ENCODE assay signal across 21 cellular contexts in the genomic region with DNA sequence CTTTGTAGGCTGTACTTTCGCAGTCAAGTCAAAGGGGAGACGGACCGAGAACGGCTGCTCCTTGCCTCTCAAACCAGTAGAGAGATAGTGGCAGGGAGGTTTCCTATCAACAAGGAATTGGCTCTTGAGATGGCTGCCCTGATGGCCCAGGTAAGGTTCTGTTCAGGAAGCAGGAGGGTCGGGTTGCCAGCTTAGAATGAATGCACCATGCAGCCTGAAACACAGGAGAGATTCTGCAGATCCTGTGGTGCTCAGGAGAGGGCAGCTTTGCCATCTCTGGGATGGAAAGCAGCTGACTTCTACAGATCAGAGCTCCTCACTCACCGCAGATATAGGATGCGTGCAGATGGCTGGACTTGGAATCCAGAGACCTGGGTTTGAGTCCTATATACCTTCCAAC. TPM values are rescaled to one million over a fixed set of nuclear protein-coding genes. Genes with fewer than 3 reads are reported as not detected.
DNase-seq lines count a peak whose midpoint lies in the region; ATAC-seq and TF ChIP-seq lines count a peak whose summit lies in the region.
"Had no signal": no experiment of that assay in that cellular context is flagged by ENCODE, and none has a peak within 500 bp of the region (broad histone marks: within the 10 kb centered on the region; RNA-seq: fewer than 3 reads in every experiment).

No MANE protein-coding gene starts in this region.

- no peak for TF ChIP-seq EP300 in neural cell (conservative IDR thresholded peaks at IDR 0.05; ENCODE audit: poor library complexity, severe bottlenecking)

- H3K9me3 ChIP-seq in BE2C (no peaks in the 10 kb centered on the region), neural cell (ENCODE audit: low read length) (no peaks in the 10 kb centered on the region), aorta (ENCODE audit: control insufficient read depth, low read length) (no peaks in the 10 kb centered on the region)
- H3K9me3 ChIP-seq: MG63, SJCRH30 had no signal

- H3K79me2 ChIP-seq in neural cell (replicated peaks; ENCODE audit: insufficient read depth, low read length), result no peaks in the 10 kb centered on the region

- ATAC-seq in WTC11 (peak; percentile 23), aorta (ENCODE audit: low FRiP score) (no peak), HG02623 (IDR thresholded peaks at IDR 0.05; ENCODE audit: unreplicated experiment) (no peak)

- POLR2A ChIA-PET in WTC11 (lab: Charles Lee), result no interaction called here

- H3K36me3 Mint-ChIP-seq in WTC11, result peaks cover 29% of the 10 kb centered on the region
- H3K36me3 Mint-ChIP-seq in activated T-helper 2 cell treated with anti-CD3 and anti-CD28 coated beads, Interferon-gamma antibody, Interleukin-2, Interleukin-4, amounts not matched to agents 10 μg/mL and 5 μg/mL and 100 μg/mL, durations not matched to agents 14 hours and 24 hours and 36 hours (ENCODE audit: low read depth), result no peaks in the 10 kb centered on the region
- H3K36me3 Mint-ChIP-seq: IgD-negative memory B cell had no signal

- H3K4me3 ChIP-seq in BE2C (ENCODE audit: low read depth, low read length) (no peak overlapping the region), LNCaP clone FGC (ENCODE audit: low read depth, low read length) (no peak overlapping the region), neural cell (ENCODE audit: low read length) (no peak overlapping the region), aorta (ENCODE audit: low read length in 2 of 2) (no peak overlapping the region)
- H3K4me3 ChIP-seq: MG63, PC-9, SJCRH30 had no signal

- H4K20me1 ChIP-seq in neural cell (ENCODE audit: insufficient read depth), result no peaks in the 10 kb centered on the region

- TF ChIP-seq RAD21 in neural cell (conservative IDR thresholded peaks at IDR 0.05), result no peak

- WGBS in aorta, 2 donors, result 83 to 85% methylated on average over 7 of the region's 7 CpGs

- H3K36me3 ChIP-seq in BE2C, result no peaks in the 10 kb centered on the region
- H3K36me3 ChIP-seq in neural cell (ENCODE audit: insufficient read depth, low read length), result no peaks in the 10 kb centered on the region
- H3K36me3 ChIP-seq in aorta (ENCODE audit: control insufficient read depth in 1 of 2, insufficient read depth in 2 of 2, low read length in 1 of 2), result peaks cover 0 to 2% of the 10 kb centered on the region in 2 donors
- H3K36me3 ChIP-seq: MG63, SJCRH30 had no signal

- no peaks in the 10 kb centered on the region for H3K27me3 Mint-ChIP-seq in WTC11 (ENCODE audit: low read depth)
- H3K27me3 Mint-ChIP-seq in activated T-helper 2 cell treated with anti-CD3 and anti-CD28 coated beads, Interferon-gamma antibody, Interleukin-2, Interleukin-4, amounts not matched to agents 10 μg/mL and 5 μg/mL and 100 μg/mL, durations not matched to agents 14 hours and 24 hours and 36 hours (ENCODE audit: low read depth), result no peaks in the 10 kb centered on the region
- H3K27me3 Mint-ChIP-seq: IgD-negative memory B cell had no signal

- H3K4me1 ChIP-seq in BE2C (no peaks in the 10 kb centered on the region), aorta (ENCODE audit: control insufficient read depth in 1 of 2, insufficient read depth in 2 of 2, low read length in 2 of 2) (no peaks in the 10 kb centered on the region)

- H3K27me3 ChIP-seq in BE2C (no peaks in the 10 kb centered on the region), neural cell (ENCODE audit: insufficient read depth, low read depth, low read length) (no peaks in the 10 kb centered on the region), aorta (ENCODE audit: control insufficient read depth in 1 of 2, insufficient read depth in 2 of 2, low read length in 1 of 2) (no peaks in the 10 kb centered on the region)
- H3K27me3 ChIP-seq: MG63, SJCRH30 had no signal

- no peak overlapping the region for H3K9ac ChIP-seq in neural cell (ENCODE audit: low read length)

- H3K4me1 Mint-ChIP-seq in WTC11, result no peaks in the 10 kb centered on the region
- peaks cover 3% of the 10 kb centered on the region for H3K4me1 Mint-ChIP-seq in activated T-helper 2 cell treated with anti-CD3 and anti-CD28 coated beads, Interferon-gamma antibody, Interleukin-2, Interleukin-4, amounts not matched to agents 10 μg/mL and 5 μg/mL and 100 μg/mL, durations not matched to agents 14 hours and 24 hours and 36 hours (ENCODE audit: low read depth)

- CTCF ChIA-PET in WTC11 (lab: Charles Lee), result interaction anchor here (0.7 to 6.2 kb wide), 8 partner anchors 11 to 162 kb away, joined by 4 to 75 read pairs (median 10); a partner anchor contains a TSS

- no peak overlapping the region for H3K27ac Mint-ChIP-seq in WTC11
- no peak overlapping the region for H3K27ac Mint-ChIP-seq in activated T-helper 2 cell treated with anti-CD3 and anti-CD28 coated beads, Interferon-gamma antibody, Interleukin-2, Interleukin-4, amounts not matched to agents 10 μg/mL and 5 μg/mL and 100 μg/mL, durations not matched to agents 14 hours and 24 hours and 36 hours
- H3K27ac Mint-ChIP-seq: IgD-negative memory B cell had no signal

- no peak overlapping the region for H3K4me3 Mint-ChIP-seq in WTC11
- H3K4me3 Mint-ChIP-seq in activated T-helper 2 cell treated with anti-CD3 and anti-CD28 coated beads, Interferon-gamma antibody, Interleukin-2, Interleukin-4, amounts not matched to agents 10 μg/mL and 5 μg/mL and 100 μg/mL, durations not matched to agents 14 hours and 24 hours and 36 hours (ENCODE audit: low read depth), result no peak overlapping the region
- H3K4me3 Mint-ChIP-seq: IgD-negative memory B cell had no signal

- no peaks in the 10 kb centered on the region for H3K9me2 ChIP-seq in neural cell (ENCODE audit: insufficient read depth, low read length)

- no peaks in the 10 kb centered on the region for H3F3A ChIP-seq in neural cell (ENCODE audit: insufficient read depth, low read length, poor library complexity, severe bottlenecking)

- H3K27ac ChIP-seq in neural cell (ENCODE audit: low read length), result no peak overlapping the region
- no peak overlapping the region for H3K27ac ChIP-seq in aorta (ENCODE audit: low read depth in 1 of 2, low read length in 2 of 2)
- H3K27ac ChIP-seq: C4-2B, HL-60, PC-9, RWPE1, SJCRH30 had no signal

- DNase-seq in BE2C (no peak), LNCaP clone FGC (ENCODE audit: low read depth) (no peak), WTC11 (ENCODE audit: low spot score) (no peak), aorta (no peak), hypothalamus (lab: John Stamatoyannopoulos, UW) (no peak)
- no peak for DNase-seq in activated T-helper 2 cell treated with anti-CD3 and anti-CD28 coated beads, Interferon-gamma antibody, Interleukin-2, Interleukin-4, amounts not matched to agents 10 μg/mL and 5 μg/mL and 100 μg/mL, durations not matched to agents 14 hours and 24 hours and 36 hours (ENCODE audit: low spot score)
- DNase-seq: Karpas-422, MG63, NCI-H1048, NCI-H1436, NCI-H1930, NCI-H446 treated with DMSO at 0.1 percent for 48 hours, NCI-H748 treated with DMSO at 0.1 percent for 48 hours, PC-9, SJCRH30 had no signal

- intact Hi-C loops in aorta (cut with DNase I), result loop anchor here in 1 of 2 donors (10.0 kb wide), 1 partner anchor 123 kb away; a partner anchor contains a TSS
- intact Hi-C loops in activated T-helper 2 cell treated with anti-CD3 and anti-CD28 coated beads, Interferon-gamma antibody, Interleukin-2, Interleukin-4, amounts not matched to agents 10 μg/mL and 5 μg/mL and 100 μg/mL, durations not matched to agents 14 hours and 24 hours and 36 hours (cut with micrococcal nuclease), result no loop called here

- H3K9me3 Mint-ChIP-seq in WTC11, result no peaks in the 10 kb centered on the region
- no peaks in the 10 kb centered on the region for H3K9me3 Mint-ChIP-seq in activated T-helper 2 cell treated with anti-CD3 and anti-CD28 coated beads, Interferon-gamma antibody, Interleukin-2, Interleukin-4, amounts not matched to agents 10 μg/mL and 5 μg/mL and 100 μg/mL, durations not matched to agents 14 hours and 24 hours and 36 hours
- H3K9me3 Mint-ChIP-seq: IgD-negative memory B cell had no signal

- no peak overlapping the region for H3K4me2 ChIP-seq in neural cell (ENCODE audit: low read length)
- H3K4me2 ChIP-seq: PC-9 had no signal

- H2AFZ ChIP-seq in neural cell (ENCODE audit: low read depth, low read length), result no peak overlapping the region
- H2AFZ ChIP-seq: PC-9 had no signal

- TF ChIP-seq CTCF in BE2C (IDR thresholded peaks at IDR 0.05; ENCODE audit: low read depth, low read length), result peak; percentile 7; the same call in 1 of the 2 replicates
- TF ChIP-seq CTCF in LNCaP clone FGC (IDR thresholded peaks at IDR 0.05; ENCODE audit: control insufficient read depth, extremely low read depth, insufficient read depth), result peak; percentile 19; the same call in 1 of the 2 replicates
- no peak for TF ChIP-seq CTCF in WTC11 (IDR thresholded peaks at IDR 0.05)
- peak; percentile 14 for TF ChIP-seq CTCF in neural cell (IDR thresholded peaks at IDR 0.05; ENCODE audit: poor library complexity, severe bottlenecking)

TF ChIP-seq in neural cell, 6 proteins besides CTCF, POLR2A, EP300 and RAD21 (continues in another document):
- TF ChIP-seq MXI1 (conservative IDR thresholded peaks at IDR 0.05; ENCODE audit: poor library complexity, severe bottlenecking) (no peak), EZH2 (IDR thresholded peaks at IDR 0.05; ENCODE audit: borderline replicate concordance, insufficient read depth, low read length, poor library complexity, severe bottlenecking) (no peak)

RNA-seq across cellular contexts. Expression of a gene that starts 18.0 kb away (rescaled TPM):
- polyA plus RNA-seq in BE2C (2012; ENCODE audit: insufficient read depth, insufficient read length, low read depth), result 45.6 TPM
- total RNA-seq in WTC11 (2021) (6.6 to 7.8 TPM (median 6.8 TPM) in 3 replicates), aorta (10 to 100 TPM; 17.9 to 18.0 TPM)
- polyA plus RNA-seq in neural cell (75.1 and 91.8 TPM in 2 replicates), aorta (10 to 100 TPM; 16.3 to 35.7 TPM)
- 43.5 and 45.5 TPM in 2 replicates for polyA minus RNA-seq in neural cell
- total RNA-seq in activated T-helper 2 cell treated with anti-CD3 and anti-CD28 coated beads, Interferon-gamma antibody, Interleukin-2, Interleukin-4, amounts not matched to agents 10 μg/mL and 5 μg/mL and 100 μg/mL, durations not matched to agents 14 hours and 24 hours and 36 hours, result 14.5 and 21.8 TPM in 2 replicates

RNA-seq across cellular contexts. Expression of a gene that starts 37.7 kb away (rescaled TPM):
- 13.2 TPM for polyA plus RNA-seq in BE2C (2012; ENCODE audit: insufficient read depth, insufficient read length, low read depth)
- 29.8 to 38.5 TPM (median 33.0 TPM) in 3 replicates for total RNA-seq in WTC11 (2021)
- polyA plus RNA-seq in neural cell, result 204 and 215 TPM in 2 replicates
- polyA minus RNA-seq in neural cell, result 186 and 190 TPM in 2 replicates
- 1 to 10 TPM; 4.1 to 8.5 TPM for total RNA-seq in aorta
- 1 to 10 TPM; 4.8 to 7.4 TPM for polyA plus RNA-seq in aorta
- 19.2 and 21.1 TPM in 2 replicates for total RNA-seq in activated T-helper 2 cell treated with anti-CD3 and anti-CD28 coated beads, Interferon-gamma antibody, Interleukin-2, Interleukin-4, amounts not matched to agents 10 μg/mL and 5 μg/mL and 100 μg/mL, durations not matched to agents 14 hours and 24 hours and 36 hours

RNA-seq across cellular contexts. Expression of a gene that starts 49.0 kb away (rescaled TPM):
- polyA plus RNA-seq in BE2C (2012; ENCODE audit: insufficient read depth, insufficient read length, low read depth), result 4.1 TPM
- 45.4 to 49.8 TPM (median 48.3 TPM) in 3 replicates for total RNA-seq in WTC11 (2021)
- 32.1 and 34.1 TPM in 2 replicates for polyA plus RNA-seq in neural cell
- polyA minus RNA-seq in neural cell, result 26.8 and 28.1 TPM in 2 replicates
- 1 to 10 TPM; 1.6 to 3.9 TPM for total RNA-seq in aorta
- 10 to 100 TPM in 1 of 2 donors, under 1 TPM in 1; 0.59 to 14.0 TPM for polyA plus RNA-seq in aorta
- 1.5 and 1.8 TPM in 2 replicates for total RNA-seq in activated T-helper 2 cell treated with anti-CD3 and anti-CD28 coated beads, Interferon-gamma antibody, Interleukin-2, Interleukin-4, amounts not matched to agents 10 μg/mL and 5 μg/mL and 100 μg/mL, durations not matched to agents 14 hours and 24 hours and 36 hours
- polyA plus RNA-seq: IgD-negative memory B cell had no signal
